In genomic region chr6:110876170-110876773, GRCh38 we compare ENCODE assay signal across 8 cellular contexts. TPM values are rescaled to one million over a fixed set of nuclear protein-coding genes. Genes with fewer than 3 reads are reported as not detected.
DNase-seq lines count a peak whose midpoint lies in the region; ATAC-seq and TF ChIP-seq lines count a peak whose summit lies in the region.

No MANE protein-coding gene starts in this region.

- DNase-seq in Ammon's horn (ENCODE audit: low spot score) (peak; percentile 90), NCI-H82 treated with DMSO at 0.1 percent for 48 hours (lab: John Stamatoyannopoulos, UW; ENCODE audit: unreplicated experiment) (peak; percentile 57), lung microvascular endothelial cell (ENCODE audit: low read depth in 2 of 2) (peak; percentile 91 to 92)
- DNase-seq in activated CD8-positive, alpha-beta memory T cell treated with anti-CD3 and anti-CD28 coated beads for 4 hours (ENCODE audit: low read depth in 2 of 2), result peak; percentile 25 to 31
- DNase-seq in effector memory CD4-positive, alpha-beta T cell, result peak; percentile 36 to 58 (median 44)
- DNase-seq in stimulated activated CD4-positive, alpha-beta T cell treated with anti-CD3 and anti-CD28 coated beads, TNF-alpha, amount 100 ng/mL, for 48 hours (ENCODE audit: low read depth in 3 of 3), result peak; percentile 40 to 53 (median 53)

- no peaks in the 10 kb centered on the region for H3K9me3 ChIP-seq in effector memory CD4-positive, alpha-beta T cell (ENCODE audit: control insufficient read depth, low read length)

- no peaks in the 10 kb centered on the region for H3K27me3 ChIP-seq in effector memory CD4-positive, alpha-beta T cell (replicated peaks; ENCODE audit: control insufficient read depth, insufficient read depth, low read length, poor library complexity, severe bottlenecking)

- peak; percentile 75 for TF ChIP-seq POLR2A in GM19099 (IDR thresholded peaks at IDR 0.05; ENCODE audit: extremely low read depth, insufficient read length, low read depth)

- H3K4me3 ChIP-seq in effector memory CD4-positive, alpha-beta T cell (ENCODE audit: insufficient read depth, low read depth, low read length, poor library complexity, severe bottlenecking), result peak overlapping the region; percentile 92

- ATAC-seq in HG03460 (IDR thresholded peaks at IDR 0.05; ENCODE audit: unreplicated experiment), result peak; percentile 43

- peak overlapping the region; percentile 87 for H3K27ac ChIP-seq in effector memory CD4-positive, alpha-beta T cell (ENCODE audit: insufficient read depth, low read length, poor library complexity, severe bottlenecking)

- H3K4me1 ChIP-seq in effector memory CD4-positive, alpha-beta T cell (ENCODE audit: control insufficient read depth, insufficient read depth, low read length, poor library complexity, severe bottlenecking), result peaks cover 27% of the 10 kb centered on the region

- H3K36me3 ChIP-seq in effector memory CD4-positive, alpha-beta T cell (ENCODE audit: control insufficient read depth, insufficient read depth, low read length), result no peaks in the 10 kb centered on the region

RNA-seq across cellular contexts. Expression of gene AMD1, which starts 1.7 kb away (rescaled TPM):
- total RNA-seq in lung microvascular endothelial cell, result 33.3 and 45.2 TPM in 2 replicates

Comparison
In these comparisons a context has a peak if more than half of its experiments do, and no peak if none do; other contexts are left out.
1. Peak in every context shown above with its lines: DNase-seq, ATAC-seq, H3K4me3 ChIP-seq and H3K27ac ChIP-seq.
2. DNase-seq: peak in every context shown above with its lines; median percentile 92 in lung microvascular endothelial cell; 90 in Ammon's horn; 57 in NCI-H82 treated with DMSO at 0.1 percent for 48 hours; 53 in stimulated activated CD4-positive, alpha-beta T cell treated with anti-CD3 and anti-CD28 coated beads, TNF-alpha, amount 100 ng/mL, for 48 hours; 44 in effector memory CD4-positive, alpha-beta T cell; 28 in activated CD8-positive, alpha-beta memory T cell treated with anti-CD3 and anti-CD28 coated beads for 4 hours.